ENCODE assay signal across 1 cellular context in genomic region chr4:88277711-88278025, GRCh38.
TF ChIP-seq lines count a peak whose summit lies in the region.

No MANE protein-coding gene starts in this region.

TF ChIP-seq in GM12878, 131 proteins besides CTCF, POLR2A, EP300 and RAD21:
- TF ChIP-seq EED (IDR thresholded peaks at IDR 0.05; ENCODE audit: low read depth) (no peak), PAX8 (IDR thresholded peaks at IDR 0.05) (no peak), ZBTB4 (CRISPR knock-in tag; IDR thresholded peaks at IDR 0.05) (no peak), CEBPZ (IDR thresholded peaks at IDR 0.05; ENCODE audit: low read depth, low read length) (no peak), CBFB (IDR thresholded peaks at IDR 0.05; ENCODE audit: low read depth) (no peak), ZNF24 (IDR thresholded peaks at IDR 0.05) (no peak), NFYA (IDR thresholded peaks at IDR 0.05; ENCODE audit: borderline replicate concordance, low read depth, low read length) (no peak), ZNF274 (IDR thresholded peaks at IDR 0.05; ENCODE audit: insufficient read depth, insufficient read length) (no peak), ZBED1 (IDR thresholded peaks at IDR 0.05; ENCODE audit: borderline replicate concordance) (no peak), GATAD2B (conservative IDR thresholded peaks at IDR 0.05; ENCODE audit: low read depth) (no peak)
